In genomic region chr12:51846911-51847829, GRCh38 we compare ENCODE assay signal across 8 cellular contexts. TPM values are rescaled to one million over a fixed set of nuclear protein-coding genes. Genes with fewer than 3 reads are reported as not detected.
A peak's percentile ranks its signal among the peaks of the same experiment; 100 is the strongest.
DNase-seq lines count a peak whose midpoint lies in the region; ATAC-seq and TF ChIP-seq lines count a peak whose summit lies in the region.

No MANE protein-coding gene starts in this region.

- WGBS in mammary epithelial cell (ENCODE audit: low coverage, missing lambda C conversion rate) = 6% methylated on average over 26 of the region's 66 CpGs
- WGBS in liver = 18% methylated on average over 66 of the region's 66 CpGs

- dilution Hi-C loops in mammary epithelial cell (cut with HindIII; ENCODE audit: low sequenced_read_pairs) = no loop called here

- peak overlapping the region; percentile 61 for H2AFZ ChIP-seq in mammary epithelial cell (ENCODE audit: low read depth, low read length)

- CTCF ChIA-PET in mammary epithelial cell (lab: Charles Lee; ENCODE audit: low non-redundant PET) = no interaction called here

- no peaks in the 10 kb centered on the region for H3K36me3 ChIP-seq in mammary epithelial cell (ENCODE audit: insufficient read depth, low read length)
- no peaks in the 10 kb centered on the region for H3K36me3 ChIP-seq in liver (ENCODE audit: control insufficient read depth in 4 of 4, insufficient read depth in 3 of 4, low read depth in 1 of 4, low read length in 3 of 4)

- no peak for ATAC-seq in GM21528 (IDR thresholded peaks at IDR 0.05; ENCODE audit: low FRiP score, unreplicated experiment)

- no peaks in the 10 kb centered on the region for H3K9me3 ChIP-seq in mammary epithelial cell (replicated peaks; ENCODE audit: insufficient read depth, low read length)
- H3K9me3 ChIP-seq in liver (ENCODE audit: control insufficient read depth in 4 of 4, low read length in 3 of 4) = no peaks in the 10 kb centered on the region

- H3K9ac ChIP-seq in mammary epithelial cell (ENCODE audit: insufficient read depth, low read length) = no peak overlapping the region
- peak overlapping the region in 1 of 2 donors; percentile 48 for H3K9ac ChIP-seq in liver (ENCODE audit: low read depth in 1 of 2, low read length in 2 of 2)

- H3K27ac ChIP-seq in mammary epithelial cell (ENCODE audit: insufficient read depth, low read depth, low read length) (no peak overlapping the region), liver (ENCODE audit: low read depth in 1 of 2, low read length in 2 of 2) (peak overlapping the region in 1 of 2 donors; percentile 46)

- no peak for TF ChIP-seq CTCF in mammary epithelial cell (conservative IDR thresholded peaks at IDR 0.05 in 1 of 2, IDR thresholded peaks at IDR 0.05 in 1 of 2; ENCODE audit: extremely low read depth in 1 of 2, insufficient read depth in 1 of 2, low read depth in 1 of 2, low read length in 2 of 2)
- no peak for TF ChIP-seq CTCF in liver (IDR thresholded peaks at IDR 0.05; ENCODE audit: low read depth, low read length, missing input control)

- DNase-seq in Caki2 (ENCODE audit: low read depth) = peak; percentile 49
- DNase-seq in SK-N-DZ (ENCODE audit: low spot score) = peak; percentile 66
- DNase-seq in mammary epithelial cell = no peak
- peak; percentile 26 to 38 (median 33) for DNase-seq in stimulated activated CD4-positive, alpha-beta T cell treated with anti-CD3 and anti-CD28 coated beads, TNF-alpha, amount 100 ng/mL, for 4 hours (ENCODE audit: low read depth in 3 of 3)
- DNase-seq in KBM-7 = no peak
- no peak for DNase-seq in NCI-H2107 treated with DMSO at 0.1 percent for 48 hours (lab: John Stamatoyannopoulos, UW; ENCODE audit: unreplicated experiment)

- BruUV-seq in mammary epithelial cell (replicated peaks; lab: Mats Ljungman, UMichigan) = no TSS peak

- H4K20me1 ChIP-seq in mammary epithelial cell (ENCODE audit: insufficient read depth, low read length) = no peaks in the 10 kb centered on the region

- H3K4me1 ChIP-seq in mammary epithelial cell (ENCODE audit: insufficient read depth, low read length) (peaks cover 5% of the 10 kb centered on the region), liver (ENCODE audit: control insufficient read depth in 4 of 4, insufficient read depth in 4 of 4, low read length in 3 of 4) (peaks cover 4 to 17% (median 13%) of the 10 kb centered on the region in 4 donors)

- H3K4me3 ChIP-seq in mammary epithelial cell (replicated peaks in 1 of 3; ENCODE audit: insufficient read depth in 1 of 3, low read depth in 2 of 3, low read length in 3 of 3) = peak overlapping the region in 2 of 3 experiments; percentile 18 to 26
- peak overlapping the region in 2 of 3 donors; percentile 45 to 84 for H3K4me3 ChIP-seq in liver (ENCODE audit: low read depth in 1 of 3, low read length in 3 of 3)

- peaks cover 32% of the 10 kb centered on the region for H3K27me3 ChIP-seq in mammary epithelial cell (ENCODE audit: insufficient read depth, low read length)
- peaks cover 0 to 7% (median 0%) of the 10 kb centered on the region in 4 donors for H3K27me3 ChIP-seq in liver (ENCODE audit: control insufficient read depth in 4 of 4, insufficient read depth in 4 of 4, low read length in 3 of 4)

- peak overlapping the region; percentile 75 for H3K4me2 ChIP-seq in mammary epithelial cell (ENCODE audit: insufficient read depth, low read depth, low read length)

- intact Hi-C loops in mammary epithelial cell (cut with micrococcal nuclease) = no loop called here

- no peaks in the 10 kb centered on the region for H3K79me2 ChIP-seq in mammary epithelial cell (ENCODE audit: insufficient read depth, low read length)

- in situ Hi-C loops in Caki2 (cut with HindIII; ENCODE audit: low pct_unique_long_range_greater_than_20kb, low sequenced_read_pairs) (no loop called here), mammary epithelial cell (cut with MboI; ENCODE audit: low sequenced_read_pairs in 2 of 2) (no loop called here), KBM-7 (cut with MboI; ENCODE audit: low pct_unique_long_range_greater_than_20kb, low sequenced_read_pairs) (no loop called here)

- no peak for TF ChIP-seq RAD21 in liver (IDR thresholded peaks at IDR 0.05)

TF ChIP-seq in liver, 16 proteins besides CTCF, POLR2A, EP300 and RAD21:
- no peak for TF ChIP-seq EGR1 (IDR thresholded peaks at IDR 0.05; ENCODE audit: low read depth in 2 of 2)

RNA-seq across cellular contexts. Expression of gene FIGNL2, which starts 1.3 kb away (rescaled TPM):
- 0.84 and 1.7 TPM in 2 replicates for total RNA-seq in Caki2 (2014; rRNA removed; shearing (Covaris generic); ENCODE audit: low replicate concordance)
- 4.9 and 6.4 TPM in 2 replicates for polyA plus RNA-seq in SK-N-DZ (2014; cell fraction: cytosol; rRNA removed)
- polyA plus RNA-seq in SK-N-DZ (2014; cell fraction: nucleus; rRNA removed) = 6.0 and 7.1 TPM in 2 replicates
- under 1 TPM in 1 of 2 donors, not detected in 1; 0.50 TPM for total RNA-seq in mammary epithelial cell
- not detected for polyA plus RNA-seq in mammary epithelial cell
- not detected for polyA minus RNA-seq in mammary epithelial cell
- under 1 TPM; 0.33 to 0.70 TPM for total RNA-seq in liver
- polyA plus RNA-seq in liver = under 1 TPM; 0.06 to 0.33 TPM

RNA-seq across cellular contexts. Expression of gene ANKRD33, which starts 40.7 kb away (rescaled TPM):
- total RNA-seq in Caki2 (2014; rRNA removed; shearing (Covaris generic); ENCODE audit: low replicate concordance) = not detected in 2 replicates
- 0.15 TPM in 1 of 2 replicates, not detected in the other for polyA plus RNA-seq in SK-N-DZ (2014; cell fraction: cytosol; rRNA removed)
- 0.27 TPM in 1 of 2 replicates, not detected in the other for polyA plus RNA-seq in SK-N-DZ (2014; cell fraction: nucleus; rRNA removed)
- total RNA-seq in mammary epithelial cell = not detected
- not detected for polyA plus RNA-seq in mammary epithelial cell
- polyA minus RNA-seq in mammary epithelial cell = not detected
- not detected for total RNA-seq in liver
- not detected for polyA plus RNA-seq in liver

Comparison
In these comparisons a context has a peak if more than half of its experiments do, and no peak if none do; other contexts are left out.
1. DNase-seq: peak in Caki2 (single experiment), SK-N-DZ (single experiment) and stimulated activated CD4-positive, alpha-beta T cell treated with anti-CD3 and anti-CD28 coated beads, TNF-alpha, amount 100 ng/mL, for 4 hours (3 of 3); none in mammary epithelial cell (single experiment), KBM-7 (single experiment) and NCI-H2107 treated with DMSO at 0.1 percent for 48 hours (single experiment).